In the genomic region with DNA sequence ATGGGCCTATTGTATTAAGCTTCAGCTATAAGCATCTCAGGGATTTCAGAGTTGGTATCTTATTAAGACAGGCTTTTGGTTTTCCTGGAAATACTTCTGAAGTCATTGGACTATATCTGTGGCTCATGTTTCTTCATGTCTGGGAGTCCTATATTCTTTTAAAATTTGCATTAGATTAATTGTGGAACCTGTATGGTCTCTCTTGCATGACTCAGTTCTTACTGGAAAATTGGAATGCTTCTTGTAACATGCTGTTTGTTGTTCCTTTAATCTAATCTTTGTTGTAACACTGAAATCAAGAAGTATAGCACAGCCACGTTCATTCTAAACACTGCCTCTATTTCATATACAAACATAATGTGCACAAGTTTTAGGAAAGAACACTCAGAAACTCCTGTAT, we compare ENCODE assay signal across 28 cellular contexts.
"Had no signal": no experiment of that assay in that cellular context is flagged by ENCODE, and none has a peak within 500 bp of the region (broad histone marks: within the 10 kb centered on the region; RNA-seq: fewer than 3 reads in every experiment).

No MANE protein-coding gene starts in this region.

- H3K27me3 ChIP-seq: brain microvascular endothelial cell, colonic mucosa, dorsolateral prefrontal cortex, gastroesophageal sphincter, sigmoid colon, uterus had no signal

- H3K4me1 Mint-ChIP-seq: activated B cell treated with CpG ODN at 0.5 μM for 24 hours; activated naive CD8-positive, alpha-beta T cell treated with anti-CD3 and anti-CD28 coated beads for 36 hours; central memory CD8-positive, alpha-beta T cell; naive thymus-derived CD4-positive, alpha-beta T cell; neural crest cell; stimulated activated naive B cell treated with anti-CD40 and anti-IgM and Interleukin-4, amounts not matched to agents 10 μg/mL and 1 μg/mL and 100 μg/mL, for 72 hours had no signal

- H3K36me3 Mint-ChIP-seq: activated CD4-positive, alpha-beta memory T cell treated with anti-CD3 and anti-CD28 coated beads for 36 hours; activated naive CD8-positive, alpha-beta T cell treated with anti-CD3 and anti-CD28 coated beads for 36 hours; naive thymus-derived CD4-positive, alpha-beta T cell; stimulated activated naive B cell treated with anti-CD40 and anti-IgM and Interleukin-4, amounts not matched to agents 10 μg/mL and 1 μg/mL and 100 μg/mL, for 72 hours had no signal

- ATAC-seq: gastroesophageal sphincter; left cardiac atrium; naive thymus-derived CD4-positive, alpha-beta T cell; stimulated activated naive B cell treated with anti-CD40 and anti-IgM and Interleukin-4, amounts not matched to agents 10 μg/mL and 1 μg/mL and 100 μg/mL, for 72 hours had no signal

- H3K27ac ChIP-seq: brain microvascular endothelial cell, colonic mucosa, dorsolateral prefrontal cortex, gastroesophageal sphincter, sigmoid colon, uterus had no signal

- H3K4me3 Mint-ChIP-seq: activated B cell treated with CpG ODN at 0.5 μM for 24 hours; activated CD4-positive, alpha-beta memory T cell treated with anti-CD3 and anti-CD28 coated beads for 36 hours; activated naive CD8-positive, alpha-beta T cell treated with anti-CD3 and anti-CD28 coated beads for 36 hours; central memory CD8-positive, alpha-beta T cell; naive thymus-derived CD4-positive, alpha-beta T cell; neural crest cell; stimulated activated naive B cell treated with anti-CD40 and anti-IgM and Interleukin-4, amounts not matched to agents 10 μg/mL and 1 μg/mL and 100 μg/mL, for 72 hours had no signal

- H3K4me3 ChIP-seq: colonic mucosa, dorsolateral prefrontal cortex, gastroesophageal sphincter, sigmoid colon, smooth muscle cell, uterus had no signal

- H3K27ac Mint-ChIP-seq: activated B cell treated with CpG ODN at 0.5 μM for 24 hours; activated CD4-positive, alpha-beta memory T cell treated with anti-CD3 and anti-CD28 coated beads for 36 hours; activated naive CD8-positive, alpha-beta T cell treated with anti-CD3 and anti-CD28 coated beads for 36 hours; naive thymus-derived CD4-positive, alpha-beta T cell; stimulated activated naive B cell treated with anti-CD40 and anti-IgM and Interleukin-4, amounts not matched to agents 10 μg/mL and 1 μg/mL and 100 μg/mL, for 72 hours had no signal

- H3K4me1 ChIP-seq: colonic mucosa, uterus had no signal

- H3K27me3 Mint-ChIP-seq: activated B cell treated with CpG ODN at 0.5 μM for 24 hours; activated CD4-positive, alpha-beta memory T cell treated with anti-CD3 and anti-CD28 coated beads for 36 hours; central memory CD8-positive, alpha-beta T cell; stimulated activated naive B cell treated with anti-CD40 and anti-IgM and Interleukin-4, amounts not matched to agents 10 μg/mL and 1 μg/mL and 100 μg/mL, for 72 hours had no signal

- DNase-seq: activated B cell treated with CpG ODN at 0.5 μM for 24 hours; activated CD4-positive, alpha-beta memory T cell treated with anti-CD3 and anti-CD28 coated beads for 36 hours; activated CD4-positive, alpha-beta T cell treated with anti-CD3 and anti-CD28 coated beads for 48 hours; activated naive CD4-positive, alpha-beta T cell treated with Interleukin-2 at 50 U/mL for 16 hours; activated naive CD8-positive, alpha-beta T cell treated with anti-CD3 and anti-CD28 coated beads for 36 hours; activated T-cell treated with anti-CD3 and anti-CD28 coated beads, Interleukin-2, amount 50 U/mL, for 48 hours; amygdala; brain microvascular endothelial cell; colonic mucosa; dorsolateral prefrontal cortex; head of caudate nucleus; hypothalamus; left cardiac atrium; mesendoderm; naive thymus-derived CD4-positive, alpha-beta T cell; occipital lobe; posterior cingulate gyrus; retina; sigmoid colon; stimulated activated CD4-positive, alpha-beta T cell treated with anti-CD3 and anti-CD28 coated beads, Interleukin-15, amount 100 ng/mL, for 24 hours; stimulated activated naive B cell treated with anti-CD40 and anti-IgM and Interleukin-4, amounts not matched to agents 10 μg/mL and 1 μg/mL and 100 μg/mL, for 72 hours; T-helper 1 cell; trophoblast cell; uterus had no signal
